Comparison of ENCODE assay signal across 20 cellular contexts in genomic region chr6:87919001-87919400, GRCh38.
"Had no signal": no experiment of that assay in that cellular context is flagged by ENCODE, and none has a peak within 500 bp of the region (broad histone marks: within the 10 kb centered on the region; RNA-seq: fewer than 3 reads in every experiment).

No MANE protein-coding gene starts in this region.

- H3K27me3 Mint-ChIP-seq: activated B cell treated with CpG ODN at 0.5 μM for 24 hours had no signal

- H3K36me3 Mint-ChIP-seq: activated CD4-positive, alpha-beta memory T cell treated with anti-CD3 and anti-CD28 coated beads for 36 hours; activated naive CD4-positive, alpha-beta T cell treated with anti-CD3 and anti-CD28 coated beads, Interleukin-2, amount 50 U/mL, for 72 hours; T-cell had no signal

- H3K4me1 ChIP-seq: ascending aorta, body of pancreas had no signal

- DNase-seq: activated B cell treated with CpG ODN at 0.5 μM for 24 hours; activated CD4-positive, alpha-beta memory T cell treated with anti-CD3 and anti-CD28 coated beads for 36 hours; activated CD4-positive, alpha-beta T cell treated with anti-CD3 and anti-CD28 coated beads for 1 hour; activated CD4-positive, alpha-beta T cell treated with anti-CD3 and anti-CD28 coated beads, Interleukin-2, amount 10 ng/mL, durations not matched to agents 24 days and 14 days; activated CD8-positive, alpha-beta memory T cell treated with anti-CD3 and anti-CD28 coated beads for 24 hours; activated effector memory CD4-positive, alpha-beta T cell treated with anti-CD3 and anti-CD28 coated beads, Interleukin-2, amount 50 U/mL, for 16 hours; activated naive CD4-positive, alpha-beta T cell treated with Interleukin-2 at 50 U/mL for 16 hours; activated naive CD8-positive, alpha-beta T cell treated with anti-CD3 and anti-CD28 coated beads, Interleukin-2, amount 50 U/mL, for 24 hours; activated T-cell treated with anti-CD3 and anti-CD28 coated beads, Interleukin-2, amount 50 U/mL, for 4 hours; amniotic stem cell; body of pancreas; NCI-H1930; NCI-H82; PC-3; T-cell; T-helper 2 cell; T1000 had no signal

- H3K4me3 ChIP-seq: ascending aorta, body of pancreas had no signal

- H3K9me3 ChIP-seq: body of pancreas had no signal

- H3K27ac Mint-ChIP-seq: activated B cell treated with CpG ODN at 0.5 μM for 24 hours; activated CD4-positive, alpha-beta memory T cell treated with anti-CD3 and anti-CD28 coated beads for 36 hours; activated CD4-positive, alpha-beta T cell treated with anti-CD3 and anti-CD28 coated beads, Interleukin-2, amount 10 ng/mL, durations not matched to agents 24 days and 14 days; activated naive CD4-positive, alpha-beta T cell treated with anti-CD3 and anti-CD28 coated beads, Interleukin-2, amount 50 U/mL, for 72 hours; activated naive CD8-positive, alpha-beta T cell treated with anti-CD3 and anti-CD28 coated beads, Interleukin-2, amount 50 U/mL, for 24 hours; T-cell had no signal

- H3K4me3 Mint-ChIP-seq: activated B cell treated with CpG ODN at 0.5 μM for 24 hours; activated CD4-positive, alpha-beta memory T cell treated with anti-CD3 and anti-CD28 coated beads for 36 hours; activated CD4-positive, alpha-beta T cell treated with anti-CD3 and anti-CD28 coated beads, Interleukin-2, amount 10 ng/mL, durations not matched to agents 24 days and 14 days; activated naive CD8-positive, alpha-beta T cell treated with anti-CD3 and anti-CD28 coated beads, Interleukin-2, amount 50 U/mL, for 24 hours; activated T-cell treated with anti-CD3 and anti-CD28 coated beads, Interleukin-2, amount 50 U/mL, for 4 hours; central memory CD8-positive, alpha-beta T cell; T-cell had no signal

- H3K36me3 ChIP-seq: ascending aorta had no signal

- H3K27me3 ChIP-seq: ascending aorta, body of pancreas had no signal

- H3K9me3 Mint-ChIP-seq: activated CD4-positive, alpha-beta memory T cell treated with anti-CD3 and anti-CD28 coated beads for 36 hours; activated CD4-positive, alpha-beta T cell treated with anti-CD3 and anti-CD28 coated beads, Interleukin-2, amount 10 ng/mL, durations not matched to agents 24 days and 14 days; activated naive CD4-positive, alpha-beta T cell treated with anti-CD3 and anti-CD28 coated beads, Interleukin-2, amount 50 U/mL, for 72 hours; activated naive CD8-positive, alpha-beta T cell treated with anti-CD3 and anti-CD28 coated beads, Interleukin-2, amount 50 U/mL, for 24 hours; activated T-cell treated with anti-CD3 and anti-CD28 coated beads, Interleukin-2, amount 50 U/mL, for 4 hours; central memory CD8-positive, alpha-beta T cell; T-cell had no signal

- H3K27ac ChIP-seq: ascending aorta, body of pancreas had no signal
